Comparison of ENCODE assay signal across 12 cellular contexts in the genomic region with DNA sequence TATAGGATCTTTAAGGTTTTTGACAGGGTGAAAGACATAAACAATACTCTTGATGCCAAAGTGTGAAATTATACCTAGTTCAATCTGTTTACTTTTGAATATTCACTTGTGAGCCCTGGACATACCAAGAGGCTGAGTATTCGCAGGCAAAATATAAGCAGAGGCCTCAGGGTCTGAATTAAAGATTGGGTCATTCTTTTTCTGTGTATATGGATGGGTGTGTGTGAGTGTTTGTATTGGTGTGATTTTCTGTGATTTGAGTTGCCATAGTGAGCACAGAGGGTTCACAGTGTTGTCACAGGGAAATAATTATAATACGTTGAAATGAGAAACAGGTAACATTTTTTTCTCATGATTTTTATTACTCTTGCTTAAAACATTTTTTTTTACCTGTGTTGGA.
DNase-seq lines count a peak whose midpoint lies in the region; ATAC-seq and TF ChIP-seq lines count a peak whose summit lies in the region.
"Had no signal": no experiment of that assay in that cellular context is flagged by ENCODE, and none has a peak within 500 bp of the region (broad histone marks: within the 10 kb centered on the region; RNA-seq: fewer than 3 reads in every experiment).

No MANE protein-coding gene starts in this region.

- H3K4me3 ChIP-seq in epithelial cell of esophagus (ENCODE audit: low read length) (no peak overlapping the region), parathyroid adenoma (ENCODE audit: low read depth, low read length) (no peak overlapping the region), endodermal cell (ENCODE audit: low read length) (no peak overlapping the region), esophagus muscularis mucosa (no peak overlapping the region)
- H3K4me3 ChIP-seq: SJCRH30 had no signal

- no peak overlapping the region for H3K9ac ChIP-seq in parathyroid adenoma
- no peak overlapping the region for H3K9ac ChIP-seq in endodermal cell (ENCODE audit: extremely low read depth, low read length, poor library complexity, severe bottlenecking)

- no peaks in the 10 kb centered on the region for H3K27me3 ChIP-seq in parathyroid adenoma (ENCODE audit: control insufficient read depth, insufficient read depth, low read length)
- H3K27me3 ChIP-seq in endodermal cell (ENCODE audit: control insufficient read depth, insufficient read depth, low read length, poor library complexity, severe bottlenecking) = no peaks in the 10 kb centered on the region
- H3K27me3 ChIP-seq in esophagus muscularis mucosa = no peaks in the 10 kb centered on the region
- H3K27me3 ChIP-seq: SJCRH30 had no signal

- no peak for TF ChIP-seq POLR2A in esophagus muscularis mucosa (IDR thresholded peaks at IDR 0.05; ENCODE audit: low read depth)

- intact Hi-C loops in esophagus muscularis mucosa (cut with DNase I) = no loop called here

- peaks cover 32% of the 10 kb centered on the region for H3K4me1 ChIP-seq in parathyroid adenoma
- H3K4me1 ChIP-seq in endodermal cell (ENCODE audit: control insufficient read depth, insufficient read depth, low read length) = no peaks in the 10 kb centered on the region
- H3K4me1 ChIP-seq in esophagus muscularis mucosa = no peaks in the 10 kb centered on the region
- H3K4me1 ChIP-seq: SJCRH30 had no signal

- H3K4me2 ChIP-seq in parathyroid adenoma (ENCODE audit: low read length) = no peak overlapping the region

- H3K36me3 ChIP-seq in parathyroid adenoma (ENCODE audit: control insufficient read depth, insufficient read depth, low read length) (no peaks in the 10 kb centered on the region), endodermal cell (ENCODE audit: control insufficient read depth, insufficient read depth, low read length) (no peaks in the 10 kb centered on the region), esophagus muscularis mucosa (no peaks in the 10 kb centered on the region)
- H3K36me3 ChIP-seq: SJCRH30 had no signal

- H3K9me3 Mint-ChIP-seq in endodermal cell = no peaks in the 10 kb centered on the region
- H3K9me3 Mint-ChIP-seq: H9; T-helper 1 cell treated with Interleukin-12 subunit alpha and Interleukin-12 subunit beta and Interleukin-4 antibody, amounts not matched to agents 30 μg/mL and 1 μg/mL, for 36 hours had no signal

- ATAC-seq in GM21717 (IDR thresholded peaks at IDR 0.05; ENCODE audit: unreplicated experiment) = peak; percentile 11

- TF ChIP-seq CTCF in epithelial cell of esophagus (IDR thresholded peaks at IDR 0.05; ENCODE audit: insufficient read depth, low read depth, low read length, missing control alignments) (no peak), parathyroid adenoma (IDR thresholded peaks at IDR 0.05) (no peak), endodermal cell (conservative IDR thresholded peaks at IDR 0.05) (no peak), esophagus muscularis mucosa (IDR thresholded peaks at IDR 0.05) (no peak)

- peak overlapping the region; percentile 74 for H2AFZ ChIP-seq in parathyroid adenoma

- DNase-seq in NCI-H226 (peak; percentile 14), epithelial cell of esophagus (ENCODE audit: low read depth) (peak; percentile 36), endodermal cell (no peak), DMS153 (lab: John Stamatoyannopoulos, UW) (no peak), esophagus muscularis mucosa (ENCODE audit: extremely low spot score) (no peak)
- DNase-seq in stimulated activated CD4-positive, alpha-beta T cell treated with anti-CD3 and anti-CD28 coated beads, Interleukin-4, amount 100 ng/mL, for 4 hours = no peak

- H3K4me1 Mint-ChIP-seq in endodermal cell = peaks cover 8% of the 10 kb centered on the region

- H3K27me3 Mint-ChIP-seq in endodermal cell (ENCODE audit: insufficient read depth) = no peaks in the 10 kb centered on the region
- H3K27me3 Mint-ChIP-seq: B cell had no signal

- WGBS in endodermal cell (ENCODE audit: insufficient coverage in 1 of 2, insufficient read length in 1 of 2), 2 experiments = 92% methylated on average over 1 of the region's 2 CpGs; no CpG with 5 or more reads in 1 of the 2 experiments
- WGBS in esophagus muscularis mucosa = 89% methylated on average over 2 of the region's 2 CpGs

- H3K9me3 ChIP-seq in parathyroid adenoma (ENCODE audit: control insufficient read depth, low read length) (no peaks in the 10 kb centered on the region), endodermal cell (ENCODE audit: control insufficient read depth, low read length) (no peaks in the 10 kb centered on the region), esophagus muscularis mucosa (no peaks in the 10 kb centered on the region)
- H3K9me3 ChIP-seq: SJCRH30 had no signal

- no peak for TF ChIP-seq EP300 in esophagus muscularis mucosa (IDR thresholded peaks at IDR 0.05)

- H3K4me3 Mint-ChIP-seq in endodermal cell = no peak overlapping the region
- H3K4me3 Mint-ChIP-seq: B cell; H9; T-helper 1 cell treated with Interleukin-12 subunit alpha and Interleukin-12 subunit beta and Interleukin-4 antibody, amounts not matched to agents 30 μg/mL and 1 μg/mL, for 36 hours had no signal

- H3K79me2 ChIP-seq in parathyroid adenoma = no peaks in the 10 kb centered on the region

- H3K27ac Mint-ChIP-seq in endodermal cell = no peak overlapping the region
- H3K27ac Mint-ChIP-seq: B cell; H9; T-helper 1 cell treated with Interleukin-12 subunit alpha and Interleukin-12 subunit beta and Interleukin-4 antibody, amounts not matched to agents 30 μg/mL and 1 μg/mL, for 36 hours had no signal

- H3K36me3 Mint-ChIP-seq in endodermal cell (ENCODE audit: low read depth) = no peaks in the 10 kb centered on the region

- peak overlapping the region; percentile 45 for H3K27ac ChIP-seq in parathyroid adenoma
- no peak overlapping the region for H3K27ac ChIP-seq in endodermal cell (ENCODE audit: low read depth, low read length)
- no peak overlapping the region for H3K27ac ChIP-seq in esophagus muscularis mucosa (replicated peaks in 1 of 4)
- H3K27ac ChIP-seq: SJCRH30 had no signal

Comparison
In these comparisons a context has a peak if more than half of its experiments do, and no peak if none do; other contexts are left out.
1. DNase-seq: peak in NCI-H226 (single experiment) and epithelial cell of esophagus (single experiment); none in endodermal cell (single experiment), DMS153 (single experiment), esophagus muscularis mucosa (single experiment) and stimulated activated CD4-positive, alpha-beta T cell treated with anti-CD3 and anti-CD28 coated beads, Interleukin-4, amount 100 ng/mL, for 4 hours (0 of 2).